ENCODE assay signal across 1 cellular context in genomic region chr2:140761807-140762206, GRCh38.
TF ChIP-seq lines count a peak whose summit lies in the region.

No MANE protein-coding gene starts in this region.

TF ChIP-seq in HepG2, 621 proteins besides CTCF, POLR2A, EP300 and RAD21 (continued from another document):
- no peak for TF ChIP-seq ZNF710 (CRISPR knock-in tag; IDR thresholded peaks at IDR 0.05; ENCODE audit: borderline replicate concordance)
- TF ChIP-seq CREB1 (IDR thresholded peaks at IDR 0.05): peak; percentile 76
- TF ChIP-seq CREB1 (CRISPR knock-in tag; IDR thresholded peaks at IDR 0.05): no peak
